Comparison of ENCODE assay signal across 30 cellular contexts in genomic region chr6:7880718-7881107, GRCh38.
"Had no signal": no experiment of that assay in that cellular context is flagged by ENCODE, and none has a peak within 500 bp of the region (broad histone marks: within the 10 kb centered on the region; RNA-seq: fewer than 3 reads in every experiment).

No MANE protein-coding gene starts in this region.

- H3K4me3 ChIP-seq: dorsolateral prefrontal cortex, gastrocnemius medialis, hepatocyte, lung, neural progenitor cell, smooth muscle cell, stomach, testis, tibial artery had no signal

- ATAC-seq: esophagus mucosa; gastrocnemius medialis; left lobe of liver; naive thymus-derived CD4-positive, alpha-beta T cell; sciatic nerve; stimulated activated effector memory CD8-positive, alpha-beta T cell treated with anti-CD3 and anti-CD28 coated beads, Interleukin-12 subunit alpha, Interleukin-12 subunit beta, amount 100 ng/mL, for 72 hours had no signal

- H3K27ac Mint-ChIP-seq: memory B cell; naive thymus-derived CD4-positive, alpha-beta T cell; neural progenitor cell; progenitor cell of endocrine pancreas; stimulated activated effector memory CD8-positive, alpha-beta T cell treated with anti-CD3 and anti-CD28 coated beads, Interleukin-12 subunit alpha, Interleukin-12 subunit beta, amount 100 ng/mL, for 72 hours; type B pancreatic cell had no signal

- H3K79me2 ChIP-seq: hepatocyte, parathyroid adenoma had no signal

- DNase-seq: dorsolateral prefrontal cortex; effector CD4-positive, alpha-beta T cell; foreskin fibroblast; gastrocnemius medialis; head of caudate nucleus; kidney; midbrain; naive thymus-derived CD4-positive, alpha-beta T cell; stimulated activated CD4-positive, alpha-beta T cell treated with anti-CD3 and anti-CD28 coated beads, Interleukin-12 subunit alpha, Interleukin-12 subunit beta, amount 100 ng/mL, for 4 hours; stimulated activated CD4-positive, alpha-beta T cell treated with anti-CD3 and anti-CD28 coated beads, Interleukin-2, amount 100 ng/mL, for 24 hours; stimulated activated CD4-positive, alpha-beta T cell treated with anti-CD3 and anti-CD28 coated beads, Interleukin-4, amount 100 ng/mL, for 24 hours; stimulated activated naive CD4-positive, alpha-beta T cell treated with Interleukin-2 at 50 U/mL for 16 hours; stomach; testis; tibial artery had no signal

- H3K4me3 Mint-ChIP-seq: memory B cell; naive thymus-derived CD4-positive, alpha-beta T cell; nephron; neural progenitor cell; stimulated activated effector memory CD8-positive, alpha-beta T cell treated with anti-CD3 and anti-CD28 coated beads, Interleukin-12 subunit alpha, Interleukin-12 subunit beta, amount 100 ng/mL, for 72 hours; type B pancreatic cell had no signal

- H2AFZ ChIP-seq: hepatocyte, neural progenitor cell, parathyroid adenoma had no signal

- H3K9me3 ChIP-seq: gastrocnemius medialis, stomach, testis, tibial artery had no signal

- H3K9me3 Mint-ChIP-seq: neural progenitor cell; stimulated activated effector memory CD8-positive, alpha-beta T cell treated with anti-CD3 and anti-CD28 coated beads, Interleukin-12 subunit alpha, Interleukin-12 subunit beta, amount 100 ng/mL, for 72 hours; type B pancreatic cell had no signal

- H3K4me1 ChIP-seq: gastrocnemius medialis, neural progenitor cell, parathyroid adenoma, stomach, testis, tibial artery had no signal

- H3K27ac ChIP-seq: dorsolateral prefrontal cortex, epithelial cell of prostate, gastrocnemius medialis, hepatocyte, neural progenitor cell, parathyroid adenoma, stomach, testis, tibial artery had no signal

- H3K4me1 Mint-ChIP-seq: memory B cell; naive thymus-derived CD4-positive, alpha-beta T cell; stimulated activated effector memory CD8-positive, alpha-beta T cell treated with anti-CD3 and anti-CD28 coated beads, Interleukin-12 subunit alpha, Interleukin-12 subunit beta, amount 100 ng/mL, for 72 hours had no signal

- H3K27me3 ChIP-seq: dorsolateral prefrontal cortex, gastrocnemius medialis, hepatocyte, neural progenitor cell, stomach, testis, tibial artery had no signal

- H3K9ac ChIP-seq: neural progenitor cell, parathyroid adenoma had no signal

- FAIRE-seq: colon, kidney had no signal

- H3K4me2 ChIP-seq: hepatocyte, neural progenitor cell, smooth muscle cell had no signal

- H3K27me3 Mint-ChIP-seq: memory B cell; naive thymus-derived CD4-positive, alpha-beta T cell; type B pancreatic cell had no signal
